Comparison of ENCODE assay signal across 34 cellular contexts in genomic region chr15:65052956-65053355, GRCh38. TPM values are rescaled to one million over a fixed set of nuclear protein-coding genes. Genes with fewer than 3 reads are reported as not detected.
"Had no signal": no experiment of that assay in that cellular context is flagged by ENCODE, and none has a peak within 500 bp of the region (broad histone marks: within the 10 kb centered on the region; RNA-seq: fewer than 3 reads in every experiment).

No MANE protein-coding gene starts in this region.

- H3K9me3 ChIP-seq: adrenal gland, body of pancreas, breast epithelium had no signal

- H3K27me3 ChIP-seq: adrenal gland, body of pancreas, brain microvascular endothelial cell, breast epithelium had no signal

- H3K4me3 ChIP-seq: adrenal gland, body of pancreas, breast epithelium had no signal

- H3K27ac ChIP-seq: adrenal gland, body of pancreas, brain microvascular endothelial cell, breast epithelium, VCaP had no signal

- ATAC-seq: activated CD8-positive, alpha-beta T cell treated with anti-CD3 and anti-CD28 coated beads for 36 hours; activated naive CD4-positive, alpha-beta T cell treated with anti-CD3 and anti-CD28 coated beads, Interleukin-2, amount 50 U/mL, for 72 hours; body of pancreas had no signal

- H3K36me3 ChIP-seq: adrenal gland, brain microvascular endothelial cell, breast epithelium had no signal

- DNase-seq: activated B cell treated with CpG ODN at 0.5 μM for 24 hours; activated CD4-positive, alpha-beta memory T cell treated with anti-CD3 and anti-CD28 coated beads for 36 hours; activated CD4-positive, alpha-beta T cell treated with anti-CD3 and anti-CD28 coated beads for 4 hours; activated CD4-positive, alpha-beta T cell treated with anti-CD3 and anti-CD28 coated beads, Interleukin-2, amount 10 ng/mL, durations not matched to agents 24 days and 14 days; activated CD4-positive, alpha-beta T cell treated with anti-CD3 and anti-CD28 coated beads, Interleukin-2, amount 50 U/mL, for 1 hour; activated CD4-positive, alpha-beta T cell treated with anti-CD3 and anti-CD28 coated beads, Interleukin-2, amount 50 U/mL, for 4 hours; activated CD4-positive, CD25-positive, alpha-beta regulatory T cell treated with anti-CD3 and anti-CD28 coated beads, Interleukin-2, amount 50 U/mL, for 72 hours; activated CD8-positive, alpha-beta memory T cell treated with anti-CD3 and anti-CD28 coated beads, Interleukin-2, amount 50 U/mL, for 4 hours; activated CD8-positive, alpha-beta T cell treated with anti-CD3 and anti-CD28 coated beads for 36 hours; activated effector memory CD4-positive, alpha-beta T cell treated with Interleukin-2 at 50 U/mL for 16 hours; activated gamma-delta T cell; activated naive CD4-positive, alpha-beta T cell treated with anti-CD3 and anti-CD28 coated beads for 36 hours; activated naive CD4-positive, alpha-beta T cell treated with anti-CD3 and anti-CD28 coated beads, Interleukin-2, amount 50 U/mL, for 16 hours; activated naive CD8-positive, alpha-beta T cell treated with anti-CD3 and anti-CD28 coated beads for 36 hours; activated T-cell treated with anti-CD3 and anti-CD28 coated beads for 4 hours; activated T-cell treated with anti-CD3 and anti-CD28 coated beads, Interleukin-2, amount 50 U/mL, for 1 hour; activated T-cell treated with anti-CD3 and anti-CD28 coated beads, Interleukin-2, amount 50 U/mL, for 48 hours; adrenal gland; amniotic stem cell; aorta; body of pancreas; brain microvascular endothelial cell; central memory CD4-positive, alpha-beta T cell; T-helper 1 cell; T-helper 2 cell; T-helper 9 cell had no signal

- H3K4me1 ChIP-seq: breast epithelium had no signal

RNA-seq across cellular contexts. Expression of gene SLC51B, which starts 7.8 kb away (rescaled TPM):
- total RNA-seq: activated B cell treated with CpG ODN at 0.5 μM for 24 hours; activated CD4-positive, alpha-beta memory T cell treated with anti-CD3 and anti-CD28 coated beads for 36 hours; activated CD4-positive, alpha-beta T cell treated with anti-CD3 and anti-CD28 coated beads, Interleukin-2, amount 10 ng/mL, durations not matched to agents 24 days and 14 days; activated CD8-positive, alpha-beta memory T cell treated with anti-CD3 and anti-CD28 coated beads for 36 hours; activated CD8-positive, alpha-beta T cell treated with anti-CD3 and anti-CD28 coated beads for 36 hours; activated naive CD4-positive, alpha-beta T cell treated with anti-CD3 and anti-CD28 coated beads for 36 hours; activated naive CD4-positive, alpha-beta T cell treated with anti-CD3 and anti-CD28 coated beads, Interleukin-2, amount 50 U/mL, for 72 hours; activated naive CD8-positive, alpha-beta T cell treated with anti-CD3 and anti-CD28 coated beads for 36 hours; activated T-helper 2 cell treated with anti-CD3 and anti-CD28 coated beads, Interferon-gamma antibody, Interleukin-2, Interleukin-4, amounts not matched to agents 10 μg/mL and 5 μg/mL and 100 μg/mL, durations not matched to agents 14 hours and 24 hours and 36 hours; aorta; astrocyte; body of pancreas; breast epithelium; cardiac septum; cerebellum had no signal

RNA-seq across cellular contexts. Expression of gene RASL12, which starts 14.8 kb away (rescaled TPM):
- total RNA-seq: activated B cell treated with CpG ODN at 0.5 μM for 24 hours; activated CD4-positive, alpha-beta memory T cell treated with anti-CD3 and anti-CD28 coated beads for 36 hours; activated CD4-positive, alpha-beta T cell treated with anti-CD3 and anti-CD28 coated beads, Interleukin-2, amount 10 ng/mL, durations not matched to agents 24 days and 14 days; activated CD8-positive, alpha-beta memory T cell treated with anti-CD3 and anti-CD28 coated beads for 36 hours; activated CD8-positive, alpha-beta T cell treated with anti-CD3 and anti-CD28 coated beads for 36 hours; activated naive CD4-positive, alpha-beta T cell treated with anti-CD3 and anti-CD28 coated beads for 36 hours; activated naive CD4-positive, alpha-beta T cell treated with anti-CD3 and anti-CD28 coated beads, Interleukin-2, amount 50 U/mL, for 72 hours; activated naive CD8-positive, alpha-beta T cell treated with anti-CD3 and anti-CD28 coated beads for 36 hours; activated T-helper 2 cell treated with anti-CD3 and anti-CD28 coated beads, Interferon-gamma antibody, Interleukin-2, Interleukin-4, amounts not matched to agents 10 μg/mL and 5 μg/mL and 100 μg/mL, durations not matched to agents 14 hours and 24 hours and 36 hours had no signal

RNA-seq across cellular contexts. Expression of gene KBTBD13, which starts 23.6 kb away (rescaled TPM):
- total RNA-seq: activated B cell treated with CpG ODN at 0.5 μM for 24 hours; activated CD4-positive, alpha-beta memory T cell treated with anti-CD3 and anti-CD28 coated beads for 36 hours; activated CD4-positive, alpha-beta T cell treated with anti-CD3 and anti-CD28 coated beads, Interleukin-2, amount 10 ng/mL, durations not matched to agents 24 days and 14 days; activated CD8-positive, alpha-beta memory T cell treated with anti-CD3 and anti-CD28 coated beads for 36 hours; activated CD8-positive, alpha-beta T cell treated with anti-CD3 and anti-CD28 coated beads for 36 hours; activated naive CD4-positive, alpha-beta T cell treated with anti-CD3 and anti-CD28 coated beads for 36 hours; activated naive CD4-positive, alpha-beta T cell treated with anti-CD3 and anti-CD28 coated beads, Interleukin-2, amount 50 U/mL, for 72 hours; activated naive CD8-positive, alpha-beta T cell treated with anti-CD3 and anti-CD28 coated beads for 36 hours; activated T-helper 2 cell treated with anti-CD3 and anti-CD28 coated beads, Interferon-gamma antibody, Interleukin-2, Interleukin-4, amounts not matched to agents 10 μg/mL and 5 μg/mL and 100 μg/mL, durations not matched to agents 14 hours and 24 hours and 36 hours; adrenal gland; astrocyte; body of pancreas; cerebellum had no signal
- polyA plus RNA-seq: adrenal gland had no signal
